1 cellular context compared by ENCODE assay signal in genomic region chr6:107321793-107322192, GRCh38.
TF ChIP-seq lines count a peak whose summit lies in the region.

No MANE protein-coding gene starts in this region.

TF ChIP-seq in HEK293, 187 proteins besides CTCF, POLR2A, EP300 and RAD21:
- no peak for TF ChIP-seq HIC1 (tag by site-specific recombination; IDR thresholded peaks at IDR 0.05)
- TF ChIP-seq SCRT2 (tag by site-specific recombination; IDR thresholded peaks at IDR 0.05) = peak; percentile 64
TF ChIP-seq in HEK293: peak in this region for 1.
